In genomic region chr3:115040673-115041286, GRCh38 we compare ENCODE assay signal across 8 cellular contexts.
DNase-seq lines count a peak whose midpoint lies in the region; ATAC-seq and TF ChIP-seq lines count a peak whose summit lies in the region.

No MANE protein-coding gene starts in this region.

- no peaks in the 10 kb centered on the region for H3K36me3 ChIP-seq in CD4-positive, CD25-positive, alpha-beta regulatory T cell (ENCODE audit: control insufficient read depth, insufficient read depth, low read length)

- DNase-seq in CD4-positive, CD25-positive, alpha-beta regulatory T cell, result peak; percentile 2 to 51 (median 32)
- peak; percentile 68 for DNase-seq in NCI-H146 treated with DMSO at 0.1 percent for 48 hours (lab: John Stamatoyannopoulos, UW; ENCODE audit: unreplicated experiment)
- peak; percentile 34 for DNase-seq in activated CD4-positive, alpha-beta memory T cell treated with anti-CD3 and anti-CD28 coated beads for 36 hours
- peak; percentile 38 for DNase-seq in foreskin melanocyte
- DNase-seq in retinal pigment epithelial cell (ENCODE audit: low read depth), result no peak
- DNase-seq in NK-92 (lab: John Stamatoyannopoulos, UW; ENCODE audit: unreplicated experiment), result no peak

- H3K4me1 ChIP-seq in CD4-positive, CD25-positive, alpha-beta regulatory T cell (ENCODE audit: control insufficient read depth, insufficient read depth, low read length, poor library complexity, severe bottlenecking), result no peaks in the 10 kb centered on the region

- H3K27me3 Mint-ChIP-seq in CD4-positive, CD25-positive, alpha-beta regulatory T cell, result no peaks in the 10 kb centered on the region
- no peaks in the 10 kb centered on the region for H3K27me3 Mint-ChIP-seq in activated CD4-positive, alpha-beta memory T cell treated with anti-CD3 and anti-CD28 coated beads for 36 hours

- CTCF ChIA-PET in activated CD4-positive, alpha-beta memory T cell treated with anti-CD3 and anti-CD28 coated beads for 36 hours (lab: Charles Lee), result interaction anchor here (0.9 to 1.8 kb wide), 5 partner anchors 12 to 748 kb away, joined by 3 to 7 read pairs (median 4); no protein-coding TSS in a partner anchor

- H3K27ac ChIP-seq in CD4-positive, CD25-positive, alpha-beta regulatory T cell (ENCODE audit: insufficient read depth, low read length, poor library complexity, severe bottlenecking), result no peak overlapping the region

- H3K9me3 ChIP-seq in CD4-positive, CD25-positive, alpha-beta regulatory T cell (ENCODE audit: control insufficient read depth in 2 of 2, low read length in 2 of 2), result no peaks in the 10 kb centered on the region

- no peak overlapping the region for H3K4me3 Mint-ChIP-seq in CD4-positive, CD25-positive, alpha-beta regulatory T cell
- H3K4me3 Mint-ChIP-seq in activated CD4-positive, alpha-beta memory T cell treated with anti-CD3 and anti-CD28 coated beads for 36 hours, result no peak overlapping the region

- peaks cover 0 to 10% (median 6%) of the 10 kb centered on the region in 4 donors for H3K4me1 Mint-ChIP-seq in CD4-positive, CD25-positive, alpha-beta regulatory T cell
- H3K4me1 Mint-ChIP-seq in activated CD4-positive, alpha-beta memory T cell treated with anti-CD3 and anti-CD28 coated beads for 36 hours (ENCODE audit: low read depth), result peaks cover 2% of the 10 kb centered on the region

- H3K9me3 Mint-ChIP-seq in CD4-positive, CD25-positive, alpha-beta regulatory T cell, result no peaks in the 10 kb centered on the region
- H3K9me3 Mint-ChIP-seq in activated CD4-positive, alpha-beta memory T cell treated with anti-CD3 and anti-CD28 coated beads for 36 hours, result no peaks in the 10 kb centered on the region

- POLR2A ChIA-PET in activated CD4-positive, alpha-beta memory T cell treated with anti-CD3 and anti-CD28 coated beads for 36 hours (lab: Charles Lee), result no interaction called here

- no peak overlapping the region for H3K27ac Mint-ChIP-seq in CD4-positive, CD25-positive, alpha-beta regulatory T cell
- H3K27ac Mint-ChIP-seq in activated CD4-positive, alpha-beta memory T cell treated with anti-CD3 and anti-CD28 coated beads for 36 hours, result no peak overlapping the region

- intact Hi-C loops in activated CD4-positive, alpha-beta memory T cell treated with anti-CD3 and anti-CD28 coated beads for 36 hours (cut with micrococcal nuclease), result loop anchor here (1.0 to 2.0 kb wide), 3 partner anchors 52 to 652 kb away; no protein-coding TSS in a partner anchor

- H3K4me3 ChIP-seq in CD4-positive, CD25-positive, alpha-beta regulatory T cell (ENCODE audit: low read depth, low read length), result no peak overlapping the region
- H3K4me3 ChIP-seq in retinal pigment epithelial cell (ENCODE audit: low read length), result no peak overlapping the region

- no peaks in the 10 kb centered on the region for H3K27me3 ChIP-seq in CD4-positive, CD25-positive, alpha-beta regulatory T cell (ENCODE audit: control insufficient read depth, insufficient read depth, low read length)

- peak; percentile 76 for TF ChIP-seq CTCF in retinal pigment epithelial cell (conservative IDR thresholded peaks at IDR 0.05; ENCODE audit: low read depth, low read length)

- H3K36me3 Mint-ChIP-seq in CD4-positive, CD25-positive, alpha-beta regulatory T cell, result peaks cover 6% of the 10 kb centered on the region
- H3K36me3 Mint-ChIP-seq in activated CD4-positive, alpha-beta memory T cell treated with anti-CD3 and anti-CD28 coated beads for 36 hours, result peaks cover 4% of the 10 kb centered on the region

- ATAC-seq in CD4-positive, CD25-positive, alpha-beta regulatory T cell (ENCODE audit: low read depth in 2 of 2), result no peak
- ATAC-seq in GM18867 (IDR thresholded peaks at IDR 0.05; ENCODE audit: unreplicated experiment) (peak; percentile 70), HG03342 (IDR thresholded peaks at IDR 0.05; ENCODE audit: unreplicated experiment) (no peak)

Comparison
In these comparisons a context has a peak if more than half of its experiments do, and no peak if none do; other contexts are left out.
1. DNase-seq: peak in CD4-positive, CD25-positive, alpha-beta regulatory T cell (3 of 3), NCI-H146 treated with DMSO at 0.1 percent for 48 hours (single experiment), activated CD4-positive, alpha-beta memory T cell treated with anti-CD3 and anti-CD28 coated beads for 36 hours (single experiment) and foreskin melanocyte (single experiment); none in retinal pigment epithelial cell (single experiment) and NK-92 (single experiment).